Comparison of ENCODE assay signal across 19 cellular contexts in the genomic region with DNA sequence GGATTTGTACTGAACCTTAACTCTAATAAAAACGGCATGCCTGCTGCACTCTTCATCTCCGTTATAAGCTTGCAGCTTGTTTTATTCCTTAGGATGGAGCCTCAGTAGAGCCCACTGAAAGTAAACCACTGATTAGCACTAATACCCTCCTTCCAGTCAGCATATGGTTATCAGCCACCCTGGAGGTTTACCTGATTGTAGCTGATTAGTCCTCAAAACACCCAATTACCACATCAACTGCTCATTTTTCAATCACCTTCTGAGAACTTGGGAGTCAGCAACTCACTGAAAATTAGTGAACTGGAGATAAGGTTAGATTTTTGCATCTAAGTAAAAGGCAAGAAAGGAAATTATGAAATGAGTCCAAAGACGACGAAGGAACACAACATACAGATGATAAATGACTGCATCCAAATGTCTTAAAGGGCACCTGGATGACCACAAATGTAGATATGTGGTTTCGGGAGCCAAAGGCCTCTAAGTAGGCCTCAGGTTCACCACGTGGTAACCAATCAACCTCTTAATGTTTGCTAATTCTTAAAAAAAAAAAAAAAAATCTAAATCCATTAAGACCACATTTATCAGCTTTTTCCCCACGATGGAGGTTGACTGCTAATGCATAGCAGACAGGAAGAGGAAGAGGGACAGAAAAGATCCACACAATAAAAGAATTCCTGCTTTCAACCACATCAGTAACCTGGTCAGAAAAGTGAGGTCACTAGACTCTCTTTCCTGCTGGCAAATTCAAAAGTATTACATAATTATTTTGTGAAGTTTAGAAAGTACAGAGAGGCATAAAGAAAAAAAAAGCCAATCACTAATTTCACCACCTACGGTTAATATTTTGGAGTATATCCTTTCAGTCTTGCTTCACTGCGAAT. TPM values are rescaled to one million over a fixed set of nuclear protein-coding genes. Genes with fewer than 3 reads are reported as not detected.
A peak's percentile ranks its signal among the peaks of the same experiment; 100 is the strongest.
DNase-seq lines count a peak whose midpoint lies in the region; ATAC-seq and TF ChIP-seq lines count a peak whose summit lies in the region.
"Had no signal": no experiment of that assay in that cellular context is flagged by ENCODE, and none has a peak within 500 bp of the region (broad histone marks: within the 10 kb centered on the region; RNA-seq: fewer than 3 reads in every experiment).

No MANE protein-coding gene starts in this region.

- no peak overlapping the region for H3K4me3 ChIP-seq in hepatocyte
- H3K4me3 ChIP-seq in subcutaneous abdominal adipose tissue (ENCODE audit: low read depth in 1 of 5, low read length in 5 of 5) = no peak overlapping the region
- H3K4me3 ChIP-seq: lower lobe of right lung, MG63 had no signal

- WGBS in hepatocyte (ENCODE audit: low lambda C conversion rate, missing lambda C conversion rate) = 58% methylated on average over 9 of the region's 9 CpGs

- H3K9me3 ChIP-seq in hepatocyte (ENCODE audit: low read depth) = no peaks in the 10 kb centered on the region
- H3K9me3 ChIP-seq in subcutaneous abdominal adipose tissue (ENCODE audit: control insufficient read depth in 5 of 5, low read length in 5 of 5) = no peaks in the 10 kb centered on the region
- H3K9me3 ChIP-seq: lower lobe of right lung, MG63 had no signal

- peaks cover 89% of the 10 kb centered on the region for H3K4me1 Mint-ChIP-seq in activated CD8-positive, alpha-beta memory T cell treated with anti-CD3 and anti-CD28 coated beads, Interleukin-2, amount 10 ng/mL, durations not matched to agents 7 days and 5 days
- peaks cover 33% of the 10 kb centered on the region for H3K4me1 Mint-ChIP-seq in WTC11

- no peak for ATAC-seq in activated CD8-positive, alpha-beta memory T cell treated with anti-CD3 and anti-CD28 coated beads, Interleukin-2, amount 10 ng/mL, durations not matched to agents 7 days and 5 days
- ATAC-seq in WTC11 (no peak), HG03280 (IDR thresholded peaks at IDR 0.05; ENCODE audit: unreplicated experiment) (no peak)
- ATAC-seq: foreskin keratinocyte, lower lobe of right lung had no signal

- peak overlapping the region; percentile 68 for H3K27ac Mint-ChIP-seq in activated CD8-positive, alpha-beta memory T cell treated with anti-CD3 and anti-CD28 coated beads, Interleukin-2, amount 10 ng/mL, durations not matched to agents 7 days and 5 days
- 0 out of 2 replicates have a peak overlapping the region, but pooled peaks have one; percentile 28 for H3K27ac Mint-ChIP-seq in WTC11
- H3K27ac Mint-ChIP-seq: type B pancreatic cell had no signal

- no peak overlapping the region for H2AFZ ChIP-seq in hepatocyte

- intact Hi-C loops in posterior cingulate gyrus (cut with DNase I) = no loop called here

- H3K9ac ChIP-seq in subcutaneous abdominal adipose tissue (ENCODE audit: low read length in 5 of 5) = peak overlapping the region in 2 of 5 donors; percentile 29 to 61

- no peaks in the 10 kb centered on the region for H3K9me2 ChIP-seq in hepatocyte (replicated peaks; ENCODE audit: insufficient read depth)

- no peaks in the 10 kb centered on the region for H3K9me3 Mint-ChIP-seq in activated CD8-positive, alpha-beta memory T cell treated with anti-CD3 and anti-CD28 coated beads, Interleukin-2, amount 10 ng/mL, durations not matched to agents 7 days and 5 days (ENCODE audit: low read depth)
- 0 out of 2 replicates have a peak, but pooled peaks cover 3% of the 10 kb centered on the region for H3K9me3 Mint-ChIP-seq in WTC11
- H3K9me3 Mint-ChIP-seq: type B pancreatic cell had no signal

- H3K27ac ChIP-seq in hepatocyte (peak overlapping the region; percentile 45), subcutaneous abdominal adipose tissue (ENCODE audit: low read depth, low read length) (peak overlapping the region; percentile 64)
- H3K27ac ChIP-seq: foreskin keratinocyte, lower lobe of right lung had no signal

- no peak for DNase-seq in activated CD8-positive, alpha-beta memory T cell treated with anti-CD3 and anti-CD28 coated beads, Interleukin-2, amount 10 ng/mL, durations not matched to agents 7 days and 5 days
- DNase-seq in activated CD8-positive, alpha-beta memory T cell treated with anti-CD3 and anti-CD28 coated beads, Interleukin-2, amount 50 U/mL, for 4 hours = no peak
- no peak for DNase-seq in WTC11 (ENCODE audit: low spot score)
- no peak for DNase-seq in hepatocyte (ENCODE audit: low spot score)
- DNase-seq in iPS-NIHi7 (ENCODE audit: extremely low spot score) = no peak
- no peak for DNase-seq in posterior cingulate gyrus
- DNase-seq: activated CD8-positive, alpha-beta memory T cell treated with anti-CD3 and anti-CD28 coated beads, Interleukin-2, amount 50 U/mL, for 48 hours; activated naive CD4-positive, alpha-beta T cell treated with Interleukin-2 at 50 U/mL for 16 hours; COR-L47; foreskin keratinocyte; H7; lower lobe of right lung; NCI-H2107; stimulated activated CD4-positive, alpha-beta T cell treated with anti-CD3 and anti-CD28 coated beads, Interleukin-2, amount 100 ng/mL, for 48 hours; stimulated activated CD8-positive, alpha-beta memory T cell treated with anti-CD3 and anti-CD28 coated beads, Interleukin-4, amount 100 ng/mL, for 48 hours had no signal

- H4K20me1 ChIP-seq in hepatocyte (ENCODE audit: insufficient read depth, poor library complexity, severe bottlenecking) = peaks cover 50% of the 10 kb centered on the region

- H3K4me1 ChIP-seq in hepatocyte (ENCODE audit: insufficient read depth) (peaks cover 38% of the 10 kb centered on the region), subcutaneous abdominal adipose tissue (ENCODE audit: control insufficient read depth in 5 of 5, insufficient read depth in 5 of 5, low read length in 5 of 5) (peaks cover 18 to 87% (median 85%) of the 10 kb centered on the region in 5 donors)

- POLR2A ChIA-PET in WTC11 (lab: Charles Lee) = no interaction called here

- H3K27me3 ChIP-seq in hepatocyte (no peaks in the 10 kb centered on the region), subcutaneous abdominal adipose tissue (ENCODE audit: control insufficient read depth in 5 of 5, insufficient read depth in 4 of 5, low read length in 5 of 5) (no peaks in the 10 kb centered on the region)
- H3K27me3 ChIP-seq: foreskin keratinocyte, MG63 had no signal

- H3K4me2 ChIP-seq in hepatocyte = peak overlapping the region; percentile 31

- CTCF ChIA-PET in activated CD8-positive, alpha-beta memory T cell treated with anti-CD3 and anti-CD28 coated beads, Interleukin-2, amount 10 ng/mL, durations not matched to agents 7 days and 5 days (lab: Charles Lee) = interaction anchor here (0.9 to 4.2 kb wide), 5 partner anchors 22 to 37 kb away, joined by 3 to 28 read pairs (median 9); no protein-coding TSS in a partner anchor
- CTCF ChIA-PET in WTC11 (lab: Charles Lee) = no interaction called here

- peaks cover 37% of the 10 kb centered on the region for H3K36me3 Mint-ChIP-seq in activated CD8-positive, alpha-beta memory T cell treated with anti-CD3 and anti-CD28 coated beads, Interleukin-2, amount 10 ng/mL, durations not matched to agents 7 days and 5 days
- H3K36me3 Mint-ChIP-seq in WTC11 = no peaks in the 10 kb centered on the region

- H3K4me3 Mint-ChIP-seq in activated CD8-positive, alpha-beta memory T cell treated with anti-CD3 and anti-CD28 coated beads, Interleukin-2, amount 10 ng/mL, durations not matched to agents 7 days and 5 days = no peak overlapping the region
- H3K4me3 Mint-ChIP-seq in WTC11 = no peak overlapping the region
- H3K4me3 Mint-ChIP-seq: type B pancreatic cell had no signal

- TF ChIP-seq CTCF in WTC11 (IDR thresholded peaks at IDR 0.05) = no peak
- no peak for TF ChIP-seq CTCF in hepatocyte (IDR thresholded peaks at IDR 0.05; ENCODE audit: poor library complexity)

- peaks cover 100% of the 10 kb centered on the region for H3K79me2 ChIP-seq in hepatocyte

- no peaks in the 10 kb centered on the region for H3K36me3 ChIP-seq in hepatocyte (replicated peaks; ENCODE audit: insufficient read depth, low read depth)
- peaks cover 0 to 6% (median 3%) of the 10 kb centered on the region in 5 donors for H3K36me3 ChIP-seq in subcutaneous abdominal adipose tissue (ENCODE audit: control insufficient read depth in 5 of 5, insufficient read depth in 5 of 5, low read length in 5 of 5)
- H3K36me3 ChIP-seq: lower lobe of right lung had no signal

- no peaks in the 10 kb centered on the region for H3K27me3 Mint-ChIP-seq in activated CD8-positive, alpha-beta memory T cell treated with anti-CD3 and anti-CD28 coated beads, Interleukin-2, amount 10 ng/mL, durations not matched to agents 7 days and 5 days
- H3K27me3 Mint-ChIP-seq in WTC11 (ENCODE audit: low read depth) = no peaks in the 10 kb centered on the region
- H3K27me3 Mint-ChIP-seq: type B pancreatic cell had no signal

TF ChIP-seq in WTC11, 78 proteins besides CTCF, POLR2A, EP300 and RAD21 (continues in another document):
- TF ChIP-seq CDX4 (CRISPR knock-in tag; IDR thresholded peaks at IDR 0.05; ENCODE audit: borderline replicate concordance) (no peak), ZNF423 (CRISPR knock-in tag; IDR thresholded peaks at IDR 0.05) (no peak), USF2 (CRISPR knock-in tag; IDR thresholded peaks at IDR 0.05) (no peak), KAT7 (CRISPR knock-in tag; IDR thresholded peaks at IDR 0.05; ENCODE audit: borderline replicate concordance) (no peak)
- TF ChIP-seq, protein P1, sequence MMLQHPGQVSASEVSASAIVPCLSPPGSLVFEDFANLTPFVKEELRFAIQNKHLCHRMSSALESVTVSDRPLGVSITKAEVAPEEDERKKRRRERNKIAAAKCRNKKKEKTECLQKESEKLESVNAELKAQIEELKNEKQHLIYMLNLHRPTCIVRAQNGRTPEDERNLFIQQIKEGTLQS (CRISPR knock-in tag; conservative IDR thresholded peaks at IDR 0.05) = no peak

RNA-seq across cellular contexts. Expression of gene DCUN1D3, which starts 28.0 kb away (rescaled TPM):
- 10 to 100 TPM; 18.1 to 24.4 TPM for total RNA-seq in activated CD8-positive, alpha-beta memory T cell treated with anti-CD3 and anti-CD28 coated beads, Interleukin-2, amount 10 ng/mL, durations not matched to agents 7 days and 5 days
- total RNA-seq in WTC11 (2021) (12.8 to 14.7 TPM (median 14.4 TPM) in 3 replicates), hepatocyte (38.1 and 40.3 TPM in 2 replicates)
- 10.3 and 15.0 TPM in 2 replicates for polyA plus RNA-seq in hepatocyte

RNA-seq across cellular contexts. Expression of gene LYRM1, which starts 28.4 kb away (rescaled TPM):
- 10 to 100 TPM; 38.6 to 47.7 TPM for total RNA-seq in activated CD8-positive, alpha-beta memory T cell treated with anti-CD3 and anti-CD28 coated beads, Interleukin-2, amount 10 ng/mL, durations not matched to agents 7 days and 5 days
- 11.4 to 15.0 TPM (median 12.3 TPM) in 3 replicates for total RNA-seq in WTC11 (2021)
- 60.0 and 61.5 TPM in 2 replicates for total RNA-seq in hepatocyte
- 48.9 and 57.3 TPM in 2 replicates for polyA plus RNA-seq in hepatocyte
